In the genomic region with DNA sequence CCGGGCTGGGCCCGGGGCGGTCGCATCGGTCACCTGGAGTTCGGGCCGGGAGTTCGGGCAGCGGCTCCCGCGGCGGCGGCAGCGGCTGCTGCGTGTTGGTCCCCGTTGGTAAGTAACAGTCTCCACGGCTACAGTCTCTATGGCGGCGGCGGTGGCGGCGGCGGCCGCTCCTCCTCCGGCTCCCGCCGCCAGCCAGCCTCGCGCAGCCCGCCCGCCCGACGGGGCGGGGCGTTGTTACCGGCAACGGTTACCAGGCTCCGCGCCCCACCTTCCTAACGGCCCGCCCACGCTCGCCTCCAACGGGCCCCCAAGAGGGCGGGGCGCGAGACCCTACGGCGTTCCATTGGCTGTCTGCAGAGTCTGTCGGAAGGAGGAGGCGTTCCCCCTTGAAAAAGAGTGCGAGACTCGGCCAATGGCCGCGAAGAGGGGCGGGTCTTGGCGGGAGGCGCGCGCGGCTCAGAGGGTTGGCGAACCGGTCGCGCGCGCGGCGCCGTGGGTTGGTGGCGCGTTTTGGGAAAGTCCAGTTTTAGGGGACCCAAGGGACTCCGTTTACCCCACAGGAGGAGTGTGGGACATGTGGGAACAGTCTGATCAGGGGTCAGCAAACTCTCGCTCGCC, we compare ENCODE assay signal across 8 cellular contexts. TPM values are rescaled to one million over a fixed set of nuclear protein-coding genes. Genes with fewer than 3 reads are reported as not detected.
DNase-seq lines count a peak whose midpoint lies in the region; ATAC-seq and TF ChIP-seq lines count a peak whose summit lies in the region.

A gene (minus strand): TSS at position 141 of the 618 bp plus-strand sequence. CDS start 63,004 bp downstream, outside the sequence.

- TF ChIP-seq POLR2A in esophagus muscularis mucosa (IDR thresholded peaks at IDR 0.05; ENCODE audit: low read depth): peak; percentile 40

- POLR2A ChIA-PET in Panc1 (lab: Charles Lee): interaction anchor here (0.6 kb wide), 1 partner anchor 421 kb away, joined by 4 read pairs; a partner anchor contains a TSS

- H3K4me1 ChIP-seq in DOHH2 (ENCODE audit: control insufficient read depth, low read length) (peaks cover 18% of the 10 kb centered on the region), KMS-11 (ENCODE audit: low read depth, poor library complexity, severe bottlenecking) (peaks cover 4% of the 10 kb centered on the region), Panc1 (ENCODE audit: control insufficient read depth, insufficient read depth, low read length) (peaks cover 5% of the 10 kb centered on the region), esophagus muscularis mucosa (peaks cover 6 to 34% (median 32%) of the 10 kb centered on the region in 4 donors)

- no peaks in the 10 kb centered on the region for H4K20me1 ChIP-seq in DOHH2 (ENCODE audit: control insufficient read depth, insufficient read depth, low read depth, low read length)
- no peaks in the 10 kb centered on the region for H4K20me1 ChIP-seq in KMS-11 (ENCODE audit: insufficient read depth)

- TF ChIP-seq CTCF in DOHH2 (IDR thresholded peaks at IDR 0.05; ENCODE audit: low read depth, low read length, poor library complexity, severe bottlenecking) (no peak), KMS-11 (conservative IDR thresholded peaks at IDR 0.05; ENCODE audit: low read depth, low read length) (no peak), Panc1 (IDR thresholded peaks at IDR 0.05) (no peak), esophagus muscularis mucosa (IDR thresholded peaks at IDR 0.05) (no peak)

- peaks cover 4% of the 10 kb centered on the region; the same call in 1 of the 2 replicates for H3F3A ChIP-seq in DOHH2 (ENCODE audit: control insufficient read depth, insufficient read depth)

- H3K36me3 ChIP-seq in DOHH2 (ENCODE audit: control insufficient read depth, low read length) (no peaks in the 10 kb centered on the region), KMS-11 (ENCODE audit: insufficient read depth) (no peaks in the 10 kb centered on the region), Panc1 (ENCODE audit: control insufficient read depth, insufficient read depth, low read length) (no peaks in the 10 kb centered on the region), esophagus muscularis mucosa (no peaks in the 10 kb centered on the region)

- H3K27me3 ChIP-seq in DOHH2 (ENCODE audit: control insufficient read depth, low read length) (peaks cover 22% of the 10 kb centered on the region), KMS-11 (ENCODE audit: insufficient read depth, low read depth) (no peaks in the 10 kb centered on the region), Panc1 (ENCODE audit: control insufficient read depth, insufficient read depth, low read length) (no peaks in the 10 kb centered on the region), esophagus muscularis mucosa (no peaks in the 10 kb centered on the region)

- ATAC-seq in GM21825 (IDR thresholded peaks at IDR 0.05; ENCODE audit: unreplicated experiment) (peak; percentile 88), Panc1 (peak; percentile 99)

- TF ChIP-seq EP300 in esophagus muscularis mucosa (IDR thresholded peaks at IDR 0.05): no peak

- no TSS peak for BruUV-seq in Panc1 (replicated peaks; lab: Mats Ljungman, UMichigan)

- peak within 1 kb of the TSS; percentile 68 for H3K9ac ChIP-seq in KMS-11

- peak within 1 kb of the TSS; percentile 83 for H3K4me2 ChIP-seq in DOHH2 (ENCODE audit: low read length)
- peak within 1 kb of the TSS; percentile 98 for H3K4me2 ChIP-seq in KMS-11

- intact Hi-C loops in Panc1 (cut with micrococcal nuclease; ENCODE audit: unreplicated experiment): no loop called here
- intact Hi-C loops in esophagus muscularis mucosa (cut with DNase I): no loop called here

- H2AFZ ChIP-seq in KMS-11 (ENCODE audit: low read depth): peak within 1 kb of the TSS; percentile 86

- no peaks in the 10 kb centered on the region for H3K9me3 ChIP-seq in DOHH2 (ENCODE audit: control insufficient read depth, insufficient read depth, low read length)
- H3K9me3 ChIP-seq in Panc1 (ENCODE audit: control insufficient read depth, insufficient read depth, low read depth, low read length): no peaks in the 10 kb centered on the region
- H3K9me3 ChIP-seq in esophagus muscularis mucosa: no peaks in the 10 kb centered on the region

- DNase-seq in Panc1 (ENCODE audit: low read depth, low spot score): peak; percentile 74
- peak; percentile 99 for DNase-seq in activated T-cell treated with anti-CD3 and anti-CD28 coated beads, Interleukin-2, amount 50 U/mL, for 48 hours
- peak; percentile 99 for DNase-seq in esophagus muscularis mucosa (ENCODE audit: extremely low spot score)
- DNase-seq in myocyte (ENCODE audit: low read depth): peak; percentile 99
- peak; percentile 97 for DNase-seq in stimulated activated CD8-positive, alpha-beta memory T cell treated with anti-CD3 and anti-CD28 coated beads, Interleukin-7, amount 100 ng/mL, for 24 hours (ENCODE audit: low read depth)

- no peaks in the 10 kb centered on the region for H3K79me2 ChIP-seq in DOHH2 (ENCODE audit: control insufficient read depth, low read length)
- no peaks in the 10 kb centered on the region for H3K79me2 ChIP-seq in KMS-11 (ENCODE audit: insufficient read depth, low read depth)

- peak within 1 kb of the TSS; percentile 74 for H3K4me3 ChIP-seq in DOHH2 (ENCODE audit: low read length)
- H3K4me3 ChIP-seq in KMS-11 (IDR thresholded peaks at IDR 0.05; ENCODE audit: insufficient read depth, low read depth, low read length): no peak within 1 kb of the TSS
- peak within 1 kb of the TSS; percentile 59 to 75 for H3K4me3 ChIP-seq in Panc1 (ENCODE audit: low read depth in 2 of 2, low read length in 2 of 2)
- peak within 1 kb of the TSS; percentile 77 to 97 (median 96) for H3K4me3 ChIP-seq in esophagus muscularis mucosa

- peak within 1 kb of the TSS; percentile 20; the same call in 1 of the 2 replicates for H3K27ac ChIP-seq in DOHH2 (ENCODE audit: low read depth, low read length)
- peak within 1 kb of the TSS; percentile 18; the same call in 1 of the 2 replicates for H3K27ac ChIP-seq in KMS-11
- peak within 1 kb of the TSS; percentile 73 for H3K27ac ChIP-seq in Panc1 (ENCODE audit: low read length)
- peak within 1 kb of the TSS; percentile 89 to 96 (median 91) for H3K27ac ChIP-seq in esophagus muscularis mucosa (replicated peaks in 1 of 4)

- CTCF ChIA-PET in Panc1 (lab: Charles Lee): interaction anchor here (0.7 kb wide), 1 partner anchor 77 kb away, joined by 7 read pairs; no protein-coding TSS in a partner anchor

- 0% methylated on average over 26 of the region's 75 CpGs for WGBS in esophagus muscularis mucosa

- H3K9me2 ChIP-seq in DOHH2 (replicated peaks; ENCODE audit: control insufficient read depth, low read length): no peaks in the 10 kb centered on the region

- in situ Hi-C loops in Panc1 (cut with HindIII; ENCODE audit: low pct_unique_long_range_greater_than_20kb, low sequenced_read_pairs): no loop called here

RNA-seq across cellular contexts. Expression of the gene that starts here (rescaled TPM):
- total RNA-seq in Panc1 (2021; ENCODE audit: unreplicated experiment): 8.0 TPM
- polyA plus RNA-seq in Panc1 (2012; ENCODE audit: insufficient read length): 7.3 TPM
- total RNA-seq in esophagus muscularis mucosa: 10 to 100 TPM; 25.5 to 49.9 (median 32.8) TPM
- total RNA-seq in myocyte: 5.8 and 9.4 TPM in 2 replicates
- 9.7 TPM for polyA plus RNA-seq in myocyte (2012)

Comparison
In these comparisons a context has a peak if more than half of its experiments do, and no peak if none do; other contexts are left out.
1. H3K27ac ChIP-seq: peak in every context shown above with its lines; median percentile 91 in esophagus muscularis mucosa; 73 in Panc1; 20 in DOHH2; 18 in KMS-11.